Comparison of ENCODE assay signal across 23 cellular contexts in genomic region chrX:2489446-2490445, GRCh38. TPM values are rescaled to one million over a fixed set of nuclear protein-coding genes. Genes with fewer than 3 reads are reported as not detected.
DNase-seq lines count a peak whose midpoint lies in the region; ATAC-seq, FAIRE-seq and TF ChIP-seq lines count a peak whose summit lies in the region.
"Had no signal": no experiment of that assay in that cellular context is flagged by ENCODE, and none has a peak within 500 bp of the region (broad histone marks: within the 10 kb centered on the region; RNA-seq: fewer than 3 reads in every experiment).

No MANE protein-coding gene starts in this region.

- H3K4me3 Mint-ChIP-seq in glutamatergic neuron (ENCODE audit: unreplicated experiment), result no peak overlapping the region
- H3K4me3 Mint-ChIP-seq: GM23338 had no signal

- peaks cover 21% of the 10 kb centered on the region for H3K4me1 Mint-ChIP-seq in glutamatergic neuron (ENCODE audit: low read depth, unreplicated experiment)

- H3K4me1 ChIP-seq in RWPE2 (ENCODE audit: insufficient read depth, poor library complexity, severe bottlenecking), result peaks cover 5% of the 10 kb centered on the region
- no peaks in the 10 kb centered on the region for H3K4me1 ChIP-seq in osteoblast (ENCODE audit: insufficient read depth, low read length)
- H3K4me1 ChIP-seq in GM23248 (ENCODE audit: insufficient read depth), result no peaks in the 10 kb centered on the region
- H3K4me1 ChIP-seq: A549 had no signal

- DNase-seq in GM12892 (ENCODE audit: insufficient read length) (no peak), RWPE2 (ENCODE audit: low spot score) (peak; percentile 73), glutamatergic neuron (peak; percentile 6), osteoblast (ENCODE audit: insufficient read length, low spot score, missing footprints) (peak; percentile 53), NCI-H1436 treated with DMSO at 0.1 percent for 48 hours (lab: John Stamatoyannopoulos, UW) (no peak), GM23248 (no peak), AG08395 (ENCODE audit: low spot score) (no peak), HCEC 1CT (no peak)
- DNase-seq: CD4-positive, alpha-beta memory T cell; DMS 273 treated with DMSO at 0.1 percent for 48 hours; NCI-H1092 treated with DMSO at 0.1 percent for 48 hours; NCI-H2029 treated with DMSO at 0.1 percent for 48 hours; NCI-H345; NCI-H526; OCI-M1 had no signal

- H3K36me3 Mint-ChIP-seq in glutamatergic neuron (ENCODE audit: unreplicated experiment), result peaks cover 15% of the 10 kb centered on the region

- peaks cover 55% of the 10 kb centered on the region for H3K36me3 ChIP-seq in RWPE2 (ENCODE audit: low read depth)
- peaks cover 39% of the 10 kb centered on the region for H3K36me3 ChIP-seq in osteoblast (ENCODE audit: insufficient read depth, low read length)
- no peaks in the 10 kb centered on the region for H3K36me3 ChIP-seq in GM23248 (ENCODE audit: low read depth)

- H3K9me2 ChIP-seq in GM23248 (ENCODE audit: insufficient read depth), result no peaks in the 10 kb centered on the region

- no peak for FAIRE-seq in GM12892 (lab: Jason Lieb, UNC)
- FAIRE-seq: A549, RCC 7860 had no signal

- ATAC-seq in RWPE2 (ENCODE audit: low read depth), result no peak
- ATAC-seq: A549, GM23338, Right ventricle myocardium inferior had no signal

- TF ChIP-seq POLR2A in GM12892 (IDR thresholded peaks at IDR 0.05; ENCODE audit: low read depth, low read length), result peak; percentile 16; the same call in 1 of the 2 replicates

- H3K9me3 Mint-ChIP-seq in glutamatergic neuron (ENCODE audit: unreplicated experiment), result peaks cover 9% of the 10 kb centered on the region
- H3K9me3 Mint-ChIP-seq: CD4-positive, alpha-beta memory T cell; GM23338 had no signal

- no peak overlapping the region for H3K27ac ChIP-seq in RWPE2 (ENCODE audit: poor library complexity, severe bottlenecking)
- no peak overlapping the region for H3K27ac ChIP-seq in osteoblast (ENCODE audit: low read depth, low read length)
- H3K27ac ChIP-seq in GM23248, result no peak overlapping the region
- H3K27ac ChIP-seq: A549, HL-60, KMS-11 had no signal

- H4K20me1 ChIP-seq in osteoblast (ENCODE audit: insufficient read depth, low read length), result peaks cover 23% of the 10 kb centered on the region
- no peaks in the 10 kb centered on the region for H4K20me1 ChIP-seq in GM23248 (ENCODE audit: insufficient read depth)

- peaks cover 2% of the 10 kb centered on the region for H3K27me3 Mint-ChIP-seq in glutamatergic neuron (ENCODE audit: unreplicated experiment)
- H3K27me3 Mint-ChIP-seq: CD4-positive, alpha-beta memory T cell had no signal

- H3K4me3 ChIP-seq in RWPE2 (ENCODE audit: severe bottlenecking), result no peak overlapping the region
- no peak overlapping the region for H3K4me3 ChIP-seq in osteoblast (ENCODE audit: insufficient read depth, low read length)
- H3K4me3 ChIP-seq in GM23248, result no peak overlapping the region
- H3K4me3 ChIP-seq: A549, GM23338, HAP-1 had no signal

- TF ChIP-seq CTCF in RWPE2 (IDR thresholded peaks at IDR 0.05; ENCODE audit: poor library complexity, severe bottlenecking) (no peak), glutamatergic neuron (IDR thresholded peaks at IDR 0.05; ENCODE audit: partially characterized antibody, unreplicated experiment) (no peak), osteoblast (IDR thresholded peaks at IDR 0.05; ENCODE audit: extremely low read depth, low read depth, low read length) (no peak)

- H2AFZ ChIP-seq in osteoblast (ENCODE audit: low read length) (no peak overlapping the region), GM23248 (no peak overlapping the region)
- H2AFZ ChIP-seq: GM23338 had no signal

- H3K79me2 ChIP-seq in osteoblast (ENCODE audit: insufficient read depth, low read length), result peaks cover 57% of the 10 kb centered on the region
- peaks cover 53% of the 10 kb centered on the region for H3K79me2 ChIP-seq in GM23248 (ENCODE audit: insufficient read depth)

- no peak overlapping the region for H3K9ac ChIP-seq in GM23248
- H3K9ac ChIP-seq: KMS-11 had no signal

- no peaks in the 10 kb centered on the region for H3K9me3 ChIP-seq in RWPE2 (ENCODE audit: severe bottlenecking)
- no peaks in the 10 kb centered on the region for H3K9me3 ChIP-seq in osteoblast (ENCODE audit: low read depth, low read length)
- H3K9me3 ChIP-seq in GM23248 (ENCODE audit: low read depth), result no peaks in the 10 kb centered on the region
- H3K9me3 ChIP-seq: A549, Caco-2, HAP-1 had no signal

- no peak overlapping the region for H3K27ac Mint-ChIP-seq in glutamatergic neuron (ENCODE audit: unreplicated experiment)
- H3K27ac Mint-ChIP-seq: CD4-positive, alpha-beta memory T cell; GM23338 had no signal

- 95 to 97% methylated on average over 60 to 65 of the region's 65 CpGs for WGBS in GM23248 (ENCODE audit: low coverage in 1 of 2, low lambda C conversion rate in 2 of 2, missing lambda C conversion rate in 2 of 2), 2 experiments

- H3K27me3 ChIP-seq in RWPE2 (ENCODE audit: insufficient read depth, poor library complexity, severe bottlenecking), result no peaks in the 10 kb centered on the region
- no peaks in the 10 kb centered on the region for H3K27me3 ChIP-seq in osteoblast (ENCODE audit: insufficient read depth, low read length)
- H3K27me3 ChIP-seq in GM23248 (replicated peaks; ENCODE audit: insufficient read depth), result no peaks in the 10 kb centered on the region

- H3K4me2 ChIP-seq in osteoblast (ENCODE audit: insufficient read depth, low read length), result no peak overlapping the region
- no peak overlapping the region for H3K4me2 ChIP-seq in GM23248 (ENCODE audit: unreplicated experiment)
- H3K4me2 ChIP-seq: A549, GM23338, KMS-11 had no signal

- in situ Hi-C loops in GM23248 (cut with MboI), result no loop called here

- H3F3A ChIP-seq in GM23248 (ENCODE audit: insufficient read depth), result peaks cover 19% of the 10 kb centered on the region

RNA-seq across cellular contexts. Expression of gene DHRSX, which starts 11.0 kb away (rescaled TPM):
- 16.3 TPM for polyA plus RNA-seq in GM12892 (2012; ENCODE audit: missing spikeins)
- total RNA-seq in glutamatergic neuron (ENCODE audit: unreplicated experiment) (37.1 TPM), osteoblast (37.6 and 38.3 TPM in 2 replicates)
- total RNA-seq in GM23248 (2014; rRNA removed; shearing (Covaris generic)), result 15.2 and 19.6 TPM in 2 replicates
- polyA plus RNA-seq in GM23248 (2016; fragmentation: Nextera tagmentation; extraction: Ambion mirVana), result 30.2 and 31.1 TPM in 2 replicates

RNA-seq across cellular contexts. Expression of gene ZBED1, which starts 11.0 kb away (rescaled TPM):
- 21.2 TPM for polyA plus RNA-seq in GM12892 (2012; ENCODE audit: missing spikeins)
- total RNA-seq in glutamatergic neuron (ENCODE audit: unreplicated experiment) (45.4 TPM), osteoblast (52.2 and 57.2 TPM in 2 replicates)
- total RNA-seq in GM23248 (2014; rRNA removed; shearing (Covaris generic)), result 30.4 and 31.1 TPM in 2 replicates
- polyA plus RNA-seq in GM23248 (2016; fragmentation: Nextera tagmentation; extraction: Ambion mirVana), result 20.7 and 25.7 TPM in 2 replicates

Comparison
In these comparisons a context has a peak if more than half of its experiments do, and no peak if none do; other contexts are left out.
1. DNase-seq: peak in RWPE2 (single experiment), glutamatergic neuron (single experiment) and osteoblast (single experiment); none in GM12892 (single experiment), NCI-H1436 treated with DMSO at 0.1 percent for 48 hours (single experiment), GM23248 (single experiment), AG08395 (single experiment) and HCEC 1CT (single experiment).